In the genomic region with DNA sequence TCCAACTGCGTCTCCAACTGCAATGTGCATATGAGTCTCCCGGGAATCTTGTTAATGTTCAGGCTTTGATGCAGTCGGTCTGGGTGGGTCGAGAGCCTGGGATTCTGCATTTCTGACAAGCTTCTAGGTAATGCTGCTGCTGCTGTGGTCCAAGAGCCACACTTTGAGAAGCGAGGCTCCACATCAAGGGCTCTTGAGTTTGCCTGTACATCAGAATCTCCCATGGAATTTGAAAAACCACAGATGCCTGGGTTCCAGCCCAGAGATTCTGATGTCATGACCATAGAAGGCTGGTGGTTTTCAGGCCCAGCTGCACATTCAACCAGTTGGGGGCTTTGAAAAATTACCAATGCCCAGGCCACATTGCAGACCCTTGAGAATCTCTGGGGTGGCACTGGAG, we compare ENCODE assay signal across 14 cellular contexts.
A peak's percentile ranks its signal among the peaks of the same experiment; 100 is the strongest.
DNase-seq lines count a peak whose midpoint lies in the region; ATAC-seq and TF ChIP-seq lines count a peak whose summit lies in the region.
"Had no signal": no experiment of that assay in that cellular context is flagged by ENCODE, and none has a peak within 500 bp of the region (broad histone marks: within the 10 kb centered on the region; RNA-seq: fewer than 3 reads in every experiment).

No MANE protein-coding gene starts in this region.

- H3K4me1 ChIP-seq in Loucy (ENCODE audit: insufficient read depth, low read length, poor library complexity, severe bottlenecking) (peaks cover 45% of the 10 kb centered on the region), thyroid gland (no peaks in the 10 kb centered on the region)

- H3K4me1 Mint-ChIP-seq in CD4-positive, alpha-beta T cell (ENCODE audit: low read depth): peaks cover 29% of the 10 kb centered on the region
- H3K4me1 Mint-ChIP-seq in natural killer cell treated with Interleukin-12 subunit alpha and Interleukin-12 subunit beta and Interleukin-15 and Interleukin-18, amount 100 ng/mL, for 72 hours (ENCODE audit: low read depth in 2 of 2): peaks cover 18 to 23% of the 10 kb centered on the region in 2 donors

- H3K4me3 Mint-ChIP-seq in CD4-positive, alpha-beta T cell: peak overlapping the region; percentile 25
- H3K4me3 Mint-ChIP-seq in natural killer cell treated with Interleukin-12 subunit alpha and Interleukin-12 subunit beta and Interleukin-15 and Interleukin-18, amount 100 ng/mL, for 72 hours: peak overlapping the region; percentile 57

- H4K20me1 ChIP-seq in Loucy (ENCODE audit: insufficient read depth, low read length, poor library complexity, severe bottlenecking): no peaks in the 10 kb centered on the region

- H3K27ac ChIP-seq in CD4-positive, alpha-beta T cell (ENCODE audit: low read depth, low read length): no peak overlapping the region
- no peak overlapping the region for H3K27ac ChIP-seq in thyroid gland

- no peaks in the 10 kb centered on the region for H3K27me3 ChIP-seq in CD4-positive, alpha-beta T cell (ENCODE audit: control insufficient read depth, insufficient read depth, low read length)
- H3K27me3 ChIP-seq in Loucy (ENCODE audit: insufficient read depth, low read length, poor library complexity, severe bottlenecking) (no peaks in the 10 kb centered on the region), thyroid gland (no peaks in the 10 kb centered on the region)

- peaks cover 7% of the 10 kb centered on the region for H3K27me3 Mint-ChIP-seq in CD4-positive, alpha-beta T cell
- H3K27me3 Mint-ChIP-seq in natural killer cell treated with Interleukin-12 subunit alpha and Interleukin-12 subunit beta and Interleukin-15 and Interleukin-18, amount 100 ng/mL, for 72 hours: peaks cover 0 to 6% of the 10 kb centered on the region in 2 donors

- no peak for TF ChIP-seq POLR2A in thyroid gland (IDR thresholded peaks at IDR 0.05)

- no peaks in the 10 kb centered on the region for H3K9me3 Mint-ChIP-seq in CD4-positive, alpha-beta T cell
- H3K9me3 Mint-ChIP-seq in natural killer cell treated with Interleukin-12 subunit alpha and Interleukin-12 subunit beta and Interleukin-15 and Interleukin-18, amount 100 ng/mL, for 72 hours: no peaks in the 10 kb centered on the region

- no peaks in the 10 kb centered on the region for H3K9me2 ChIP-seq in Loucy (replicated peaks; ENCODE audit: low read depth, low read length)

- peak overlapping the region; percentile 72 for H3K4me3 ChIP-seq in Loucy (ENCODE audit: low read length, poor library complexity, severe bottlenecking)
- no peak overlapping the region for H3K4me3 ChIP-seq in cardiac fibroblast (replicated peaks in 1 of 2; ENCODE audit: low read depth in 2 of 2, low read length in 2 of 2)
- H3K4me3 ChIP-seq in thyroid gland (replicated peaks in 1 of 3): no peak overlapping the region
- H3K4me3 ChIP-seq: K562 had no signal

- H3F3A ChIP-seq in Loucy (ENCODE audit: low read depth): peaks cover 10% of the 10 kb centered on the region

- WGBS in thyroid gland, 2 donors: 47 to 57% methylated on average over 4 to 5 of the region's 5 CpGs

- no peak for ATAC-seq in CD4-positive, alpha-beta T cell (ENCODE audit: poor library complexity)
- ATAC-seq in natural killer cell treated with Interleukin-12 subunit alpha and Interleukin-12 subunit beta and Interleukin-15 and Interleukin-18, amount 100 ng/mL, for 72 hours: no peak
- ATAC-seq in HG03108 (IDR thresholded peaks at IDR 0.05; ENCODE audit: unreplicated experiment): no peak
- ATAC-seq: K562, left colon had no signal

- CTCF ChIA-PET in CD4-positive, alpha-beta T cell (lab: Charles Lee): interaction anchor here (0.8 to 1.1 kb wide), 2 partner anchors 24 to 488 kb away, joined by 3 read pairs; a partner anchor contains a TSS

- H2AFZ ChIP-seq in Loucy (ENCODE audit: low read length): no peak overlapping the region

- no peaks in the 10 kb centered on the region for H3K36me3 Mint-ChIP-seq in CD4-positive, alpha-beta T cell (ENCODE audit: low read depth)
- no peaks in the 10 kb centered on the region for H3K36me3 Mint-ChIP-seq in natural killer cell treated with Interleukin-12 subunit alpha and Interleukin-12 subunit beta and Interleukin-15 and Interleukin-18, amount 100 ng/mL, for 72 hours
- H3K36me3 Mint-ChIP-seq: CD4-positive, alpha-beta memory T cell had no signal

- DNase-seq in CD4-positive, alpha-beta T cell: no peak
- peak; percentile 35 to 37 for DNase-seq in cardiac fibroblast (ENCODE audit: low read depth in 2 of 2)
- no peak for DNase-seq in natural killer cell treated with Interleukin-12 subunit alpha and Interleukin-12 subunit beta and Interleukin-15 and Interleukin-18, amount 100 ng/mL, for 72 hours (ENCODE audit: low spot score)
- DNase-seq in kidney glomerular epithelial cell (lab: John Stamatoyannopoulos, UW): no peak
- DNase-seq in NCI-H2107 (lab: John Stamatoyannopoulos, UW): no peak
- no peak for DNase-seq in thyroid gland
- DNase-seq: activated effector memory CD4-positive, alpha-beta T cell treated with Interleukin-2 at 50 U/mL for 16 hours; left colon; NCI-H1436; trophoblast cell had no signal

- POLR2A ChIA-PET in CD4-positive, alpha-beta T cell (lab: Charles Lee): interaction anchor here (1.3 to 2.5 kb wide), 3 partner anchors 13 to 22 kb away, joined by 3 to 7 read pairs (median 5); no protein-coding TSS in a partner anchor

- H3K79me2 ChIP-seq in Loucy (ENCODE audit: insufficient read depth, low read length): peaks cover 29% of the 10 kb centered on the region

- no peak for TF ChIP-seq CTCF in CD4-positive, alpha-beta T cell (IDR thresholded peaks at IDR 0.05)
- TF ChIP-seq CTCF in Loucy (conservative IDR thresholded peaks at IDR 0.05; ENCODE audit: low read length) (no peak), cardiac fibroblast (IDR thresholded peaks at IDR 0.05; ENCODE audit: low read depth, low read length) (no peak), thyroid gland (IDR thresholded peaks at IDR 0.05) (no peak)

- no peaks in the 10 kb centered on the region for H3K9me3 ChIP-seq in CD4-positive, alpha-beta T cell (ENCODE audit: control insufficient read depth, low read length)
- H3K9me3 ChIP-seq in Loucy (ENCODE audit: insufficient read depth, low read depth, low read length) (no peaks in the 10 kb centered on the region), thyroid gland (no peaks in the 10 kb centered on the region)

- no peak overlapping the region for H3K27ac Mint-ChIP-seq in CD4-positive, alpha-beta T cell
- no peak overlapping the region for H3K27ac Mint-ChIP-seq in natural killer cell treated with Interleukin-12 subunit alpha and Interleukin-12 subunit beta and Interleukin-15 and Interleukin-18, amount 100 ng/mL, for 72 hours

- peak overlapping the region; percentile 68 for H3K9ac ChIP-seq in Loucy (ENCODE audit: low read depth, low read length, poor library complexity, severe bottlenecking)

- peak overlapping the region; percentile 76 for H3K4me2 ChIP-seq in Loucy (ENCODE audit: low read depth, low read length, poor library complexity, severe bottlenecking)

- H3K36me3 ChIP-seq in Loucy (ENCODE audit: insufficient read depth, low read length) (no peaks in the 10 kb centered on the region), thyroid gland (no peaks in the 10 kb centered on the region)

- intact Hi-C loops in CD4-positive, alpha-beta T cell (cut with DNase I, micrococcal nuclease): no loop called here
- intact Hi-C loops in thyroid gland (cut with DNase I): no loop called here

Comparison
In these comparisons a context has a peak if more than half of its experiments do, and no peak if none do; other contexts are left out.
1. DNase-seq: peak in cardiac fibroblast (2 of 2); none in CD4-positive, alpha-beta T cell (0 of 10), natural killer cell treated with Interleukin-12 subunit alpha and Interleukin-12 subunit beta and Interleukin-15 and Interleukin-18, amount 100 ng/mL, for 72 hours (single experiment), kidney glomerular epithelial cell (single experiment), NCI-H2107 (single experiment) and thyroid gland (0 of 2).